11 cellular contexts compared by ENCODE assay signal in the genomic region with DNA sequence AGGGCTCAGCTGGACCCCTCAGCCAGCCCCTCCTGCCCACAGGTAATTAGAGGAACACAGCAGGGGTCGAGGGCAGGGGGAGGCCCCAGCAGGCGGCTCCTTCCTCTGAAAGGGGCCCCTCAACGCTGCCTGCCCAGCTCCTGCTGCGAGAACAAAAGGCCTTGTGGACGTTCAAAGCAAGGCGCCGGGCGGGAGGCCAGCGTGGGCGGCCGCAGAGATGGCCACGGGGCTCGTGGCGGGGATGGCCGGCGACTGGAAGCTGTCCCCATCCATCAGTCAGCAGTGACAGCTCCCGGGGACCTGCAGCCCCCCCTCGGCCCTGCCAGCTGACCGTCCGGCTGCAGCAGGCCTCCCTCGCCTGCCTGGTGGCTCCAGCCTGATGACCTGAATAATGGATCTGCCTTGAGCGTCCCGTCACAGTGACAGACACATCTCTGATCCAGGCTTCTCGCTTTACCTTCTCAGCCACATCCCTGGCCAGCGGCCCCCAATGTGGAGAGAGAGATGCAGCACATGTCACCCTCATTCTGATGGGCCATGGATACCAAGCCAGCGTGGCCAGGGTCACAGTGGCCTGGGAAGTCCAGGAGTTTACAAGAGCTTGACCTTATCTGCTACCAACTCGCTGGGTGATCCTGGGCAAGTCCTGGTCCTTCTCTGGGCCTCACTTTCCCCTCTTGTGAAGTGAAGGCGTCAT.
DNase-seq lines count a peak whose midpoint lies in the region; ATAC-seq lines count a peak whose summit lies in the region.
"Had no signal": no experiment of that assay in that cellular context is flagged by ENCODE, and none has a peak within 500 bp of the region (broad histone marks: within the 10 kb centered on the region; RNA-seq: fewer than 3 reads in every experiment).

No MANE protein-coding gene starts in this region.

- peaks cover 53 to 61% (median 60%) of the 10 kb centered on the region in 3 donors for H3K4me1 ChIP-seq in skeletal muscle tissue (ENCODE audit: control insufficient read depth in 3 of 3, insufficient read depth in 3 of 3, low read length in 3 of 3)

- no peaks in the 10 kb centered on the region for H3K36me3 ChIP-seq in skeletal muscle tissue (ENCODE audit: control insufficient read depth in 3 of 3, insufficient read depth in 3 of 3, low read length in 3 of 3)
- H3K36me3 ChIP-seq: pancreas had no signal

- H3K4me3 ChIP-seq in skeletal muscle tissue (ENCODE audit: low read length in 3 of 3), result peak overlapping the region in 2 of 3 donors; percentile 6 to 45
- H3K4me3 ChIP-seq: pancreas had no signal

- DNase-seq in NCI-H146 treated with DMSO at 0.1 percent for 48 hours (lab: John Stamatoyannopoulos, UW; ENCODE audit: unreplicated experiment) (peak; percentile 23), myocyte (ENCODE audit: low read depth) (peak; percentile 46), GM19238 (ENCODE audit: insufficient read length, low spot score) (no peak)
- DNase-seq in stimulated activated CD4-positive, alpha-beta T cell treated with anti-CD3 and anti-CD28 coated beads, Interleukin-4, amount 100 ng/mL, for 1 hour, result no peak
- DNase-seq: activated CD4-positive, alpha-beta T cell treated with anti-CD3 and anti-CD28 coated beads, Interleukin-2, amount 50 U/mL, for 1 hour; NCI-H1694; NCI-H526; pancreas had no signal

- no peak for ATAC-seq in GM18517 (IDR thresholded peaks at IDR 0.05; ENCODE audit: unreplicated experiment)
- ATAC-seq: pancreas had no signal

- H3K27me3 ChIP-seq in skeletal muscle tissue (ENCODE audit: control insufficient read depth in 3 of 3, insufficient read depth in 3 of 3, low read length in 3 of 3), result no peaks in the 10 kb centered on the region
- H3K27me3 ChIP-seq: pancreas had no signal

- peak overlapping the region; percentile 69 to 86 (median 80) for H3K9ac ChIP-seq in skeletal muscle tissue (ENCODE audit: low read depth in 1 of 3, low read length in 3 of 3)

- no peaks in the 10 kb centered on the region for H3K9me3 ChIP-seq in skeletal muscle tissue (ENCODE audit: control insufficient read depth in 3 of 3, low read length in 3 of 3)
- H3K9me3 ChIP-seq: pancreas had no signal

- H3K27ac ChIP-seq in cingulate gyrus (ENCODE audit: low read depth, low read length) (peak overlapping the region; percentile 99), skeletal muscle tissue (ENCODE audit: low read depth, low read length) (peak overlapping the region; percentile 99)
- H3K27ac ChIP-seq: pancreas had no signal

Comparison
In these comparisons a context has a peak if more than half of its experiments do, and no peak if none do; other contexts are left out.
1. DNase-seq: peak in NCI-H146 treated with DMSO at 0.1 percent for 48 hours (single experiment) and myocyte (single experiment); none in stimulated activated CD4-positive, alpha-beta T cell treated with anti-CD3 and anti-CD28 coated beads, Interleukin-4, amount 100 ng/mL, for 1 hour (single experiment) and GM19238 (single experiment).